15 cellular contexts compared by ENCODE assay signal in the genomic region with DNA sequence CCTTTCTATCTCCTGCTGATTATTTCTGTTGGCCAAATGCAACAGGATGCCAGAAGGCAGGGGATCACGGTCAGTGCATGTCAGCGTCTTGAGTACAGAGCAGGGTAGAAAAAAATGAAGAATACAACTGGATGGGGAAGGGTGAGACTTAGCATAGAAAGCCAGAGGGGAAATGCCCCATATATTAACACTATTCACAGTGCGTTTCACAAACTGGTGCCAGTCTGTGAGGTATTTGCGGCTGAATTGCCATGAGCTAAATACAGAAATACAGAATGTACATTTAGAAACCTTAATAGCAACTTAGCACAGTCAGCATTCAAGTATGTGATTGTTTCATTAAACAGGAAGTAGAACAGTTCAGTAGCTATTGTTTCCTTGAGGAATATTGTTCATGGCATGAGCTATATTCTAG. TPM values are rescaled to one million over a fixed set of nuclear protein-coding genes. Genes with fewer than 3 reads are reported as not detected.
DNase-seq lines count a peak whose midpoint lies in the region; ATAC-seq, FAIRE-seq and TF ChIP-seq lines count a peak whose summit lies in the region.
"Had no signal": no experiment of that assay in that cellular context is flagged by ENCODE, and none has a peak within 500 bp of the region (broad histone marks: within the 10 kb centered on the region; RNA-seq: fewer than 3 reads in every experiment).

No MANE protein-coding gene starts in this region.

- no peaks in the 10 kb centered on the region for H3K9me3 ChIP-seq in left ventricle myocardium inferior (replicated peaks)
- H3K9me3 ChIP-seq: tibial nerve had no signal

- peaks cover 17% of the 10 kb centered on the region for H3K4me1 ChIP-seq in left ventricle myocardium inferior

- no peak for TF ChIP-seq CTCF in left ventricle myocardium inferior (IDR thresholded peaks at IDR 0.05; ENCODE audit: borderline replicate concordance)
- no peak for TF ChIP-seq CTCF in astrocyte of the spinal cord (IDR thresholded peaks at IDR 0.05; ENCODE audit: low read depth, low read length)

- no peak for DNase-seq in left ventricle myocardium inferior
- no peak for DNase-seq in left cardiac atrium
- peak; percentile 85 for DNase-seq in astrocyte of the spinal cord (ENCODE audit: low read depth, low spot score)
- DNase-seq in glomerular visceral epithelial cell (ENCODE audit: extremely low spot score): peak; percentile 65
- DNase-seq in urothelium cell line (ENCODE audit: low spot score): peak; percentile 46
- DNase-seq in COLO829 (ENCODE audit: low spot score): no peak
- DNase-seq: activated CD4-positive, alpha-beta T cell treated with anti-CD3 and anti-CD28 coated beads, Interleukin-2, amount 50 U/mL, for 1 hour; activated effector memory CD4-positive, alpha-beta T cell treated with anti-CD3 and anti-CD28 coated beads, Interleukin-2, amount 50 U/mL, for 16 hours; central memory CD4-positive, alpha-beta T cell; kidney; natural killer cell; stimulated activated CD4-positive, alpha-beta T cell treated with anti-CD3 and anti-CD28 coated beads, Interleukin-12 subunit alpha, Interleukin-12 subunit beta, amount 100 ng/mL, for 4 hours had no signal

- in situ Hi-C loops in astrocyte of the spinal cord (cut with HindIII; ENCODE audit: low sequenced_read_pairs): no loop called here

- no peak overlapping the region for H3K4me3 ChIP-seq in left ventricle myocardium inferior
- H3K4me3 ChIP-seq in astrocyte of the spinal cord (ENCODE audit: low read depth, low read length): no peak overlapping the region
- H3K4me3 ChIP-seq: tibial nerve had no signal

- FAIRE-seq in urothelium cell line (lab: Jason Lieb, UNC): no peak

- H3K27me3 ChIP-seq in left ventricle myocardium inferior (ENCODE audit: low read depth): no peaks in the 10 kb centered on the region
- H3K27me3 ChIP-seq: tibial nerve had no signal

- no peaks in the 10 kb centered on the region for H3K36me3 ChIP-seq in left ventricle myocardium inferior
- H3K36me3 ChIP-seq: tibial nerve had no signal

- ATAC-seq in left cardiac atrium (no peak), HG03469 (IDR thresholded peaks at IDR 0.05; ENCODE audit: unreplicated experiment) (no peak), HG03442 (IDR thresholded peaks at IDR 0.05; ENCODE audit: unreplicated experiment) (no peak)
- ATAC-seq: natural killer cell had no signal

- intact Hi-C loops in left ventricle myocardium inferior (cut with micrococcal nuclease): no loop called here
- intact Hi-C loops in left cardiac atrium (cut with DNase I): no loop called here

- peak overlapping the region; percentile 11 for H3K27ac ChIP-seq in left ventricle myocardium inferior (replicated peaks)
- H3K27ac ChIP-seq: tibial nerve had no signal

RNA-seq across cellular contexts. Expression of a gene that starts 31.0 kb away (rescaled TPM):
- total RNA-seq in left ventricle myocardium inferior: 144 TPM
- 10 to 100 TPM; 44.9 to 66.6 TPM for total RNA-seq in left cardiac atrium

Comparison
In these comparisons a context has a peak if more than half of its experiments do, and no peak if none do; other contexts are left out.
1. DNase-seq: peak in astrocyte of the spinal cord (single experiment), glomerular visceral epithelial cell (single experiment) and urothelium cell line (single experiment); none in left ventricle myocardium inferior (single experiment), left cardiac atrium (single experiment) and COLO829 (single experiment).